ENCODE assay signal across 8 cellular contexts in genomic region chr21:25708467-25709065, GRCh38. TPM values are rescaled to one million over a fixed set of nuclear protein-coding genes. Genes with fewer than 3 reads are reported as not detected.
DNase-seq lines count a peak whose midpoint lies in the region; ATAC-seq, FAIRE-seq and TF ChIP-seq lines count a peak whose summit lies in the region.

No MANE protein-coding gene starts in this region.

- intact Hi-C loops in mucosa of descending colon (cut with DNase I, micrococcal nuclease) = loop anchor here (5.0 kb wide), 1 partner anchor 101 kb away; the partner anchor contains the start of gene MRPL39 (in 2 of the 2)

- H3K4me1 ChIP-seq in mucosa of descending colon (ENCODE audit: low read depth) = no peaks in the 10 kb centered on the region

- TF ChIP-seq CTCF in AG04449 (IDR thresholded peaks at IDR 0.05; ENCODE audit: insufficient read depth, low read length, missing control alignments) (peak; percentile 64), mucosa of descending colon (IDR thresholded peaks at IDR 0.05) (peak; percentile 62)

- no peak for TF ChIP-seq POLR2A in GM12891 (IDR thresholded peaks at IDR 0.05; ENCODE audit: low read depth, low read length)

- ATAC-seq in mucosa of descending colon (peak; percentile 33), GM18858 (IDR thresholded peaks at IDR 0.05; ENCODE audit: unreplicated experiment) (no peak)
- no peak for ATAC-seq in stimulated activated naive CD8-positive, alpha-beta T cell treated with anti-CD3 and anti-CD28 coated beads, Interleukin-15, Interleukin-2, amounts not matched to agents 100 U/mL and 50 U/mL, for 24 hours

- FAIRE-seq in GM12891 (lab: Jason Lieb, UNC) = peak; percentile 54

- CTCF ChIA-PET in AG04449 (lab: Yijun Ruan, JAX) = interaction anchor here (0.6 to 5.0 kb wide), 15 partner anchors 10 to 286 kb away, joined by 3 to 78 read pairs (median 4); no protein-coding TSS in a partner anchor

- POLR2A ChIA-PET in AG04449 (lab: Yijun Ruan, JAX) = no interaction called here

- no peaks in the 10 kb centered on the region for H3K9me3 ChIP-seq in mucosa of descending colon

- no peak overlapping the region for H3K4me3 ChIP-seq in AG04449 (ENCODE audit: low read depth, low read length)
- H3K4me3 ChIP-seq in mucosa of descending colon = no peak overlapping the region

- H3K36me3 ChIP-seq in mucosa of descending colon (ENCODE audit: low read depth) = no peaks in the 10 kb centered on the region

- DNase-seq in AG04449 (ENCODE audit: low read depth, low spot score) (no peak), GM12891 (ENCODE audit: insufficient read length, low spot score) (no peak), NCI-H1694 (lab: John Stamatoyannopoulos, UW) (peak; percentile 69), dermis blood vessel endothelial cell (peak; percentile 68), mucosa of descending colon (peak in 1 of 3 donors; percentile 66)
- peak; percentile 13 to 25 for DNase-seq in activated CD4-positive, alpha-beta T cell treated with anti-CD3 and anti-CD28 coated beads for 24 hours (ENCODE audit: low read depth in 2 of 2)
- peak; percentile 46 for DNase-seq in stimulated activated naive CD8-positive, alpha-beta T cell treated with anti-CD3 and anti-CD28 coated beads, Interleukin-15, Interleukin-2, amounts not matched to agents 100 U/mL and 50 U/mL, for 24 hours

TF ChIP-seq in GM12891, 5 proteins besides CTCF, POLR2A, EP300 and RAD21:
- TF ChIP-seq TAF1 (IDR thresholded peaks at IDR 0.05; ENCODE audit: low read depth, low read length) = no peak

RNA-seq across cellular contexts. Expression of gene ATP5PF, which starts 26.1 kb away (rescaled TPM):
- polyA plus RNA-seq in GM12891 (2012; ENCODE audit: low read depth, missing spikeins) = 349 TPM
- total RNA-seq in dermis blood vessel endothelial cell (48.2 and 64.2 TPM in 2 replicates), mucosa of descending colon (100 to 1,000 TPM; 159 to 215 (median 205) TPM)

RNA-seq across cellular contexts. Expression of gene GABPA, which starts 26.2 kb away (rescaled TPM):
- 7.5 TPM for polyA plus RNA-seq in GM12891 (2012; ENCODE audit: low read depth, missing spikeins)
- total RNA-seq in dermis blood vessel endothelial cell (41.6 and 44.4 TPM in 2 replicates), mucosa of descending colon (10 to 100 TPM; 21.9 to 26.5 (median 24.8) TPM)

Comparison
In these comparisons a context has a peak if more than half of its experiments do, and no peak if none do; other contexts are left out.
1. DNase-seq: peak in NCI-H1694 (single experiment), activated CD4-positive, alpha-beta T cell treated with anti-CD3 and anti-CD28 coated beads for 24 hours (2 of 2), dermis blood vessel endothelial cell (single experiment) and stimulated activated naive CD8-positive, alpha-beta T cell treated with anti-CD3 and anti-CD28 coated beads, Interleukin-15, Interleukin-2, amounts not matched to agents 100 U/mL and 50 U/mL, for 24 hours (single experiment); none in AG04449 (single experiment) and GM12891 (single experiment).